In the genomic region with DNA sequence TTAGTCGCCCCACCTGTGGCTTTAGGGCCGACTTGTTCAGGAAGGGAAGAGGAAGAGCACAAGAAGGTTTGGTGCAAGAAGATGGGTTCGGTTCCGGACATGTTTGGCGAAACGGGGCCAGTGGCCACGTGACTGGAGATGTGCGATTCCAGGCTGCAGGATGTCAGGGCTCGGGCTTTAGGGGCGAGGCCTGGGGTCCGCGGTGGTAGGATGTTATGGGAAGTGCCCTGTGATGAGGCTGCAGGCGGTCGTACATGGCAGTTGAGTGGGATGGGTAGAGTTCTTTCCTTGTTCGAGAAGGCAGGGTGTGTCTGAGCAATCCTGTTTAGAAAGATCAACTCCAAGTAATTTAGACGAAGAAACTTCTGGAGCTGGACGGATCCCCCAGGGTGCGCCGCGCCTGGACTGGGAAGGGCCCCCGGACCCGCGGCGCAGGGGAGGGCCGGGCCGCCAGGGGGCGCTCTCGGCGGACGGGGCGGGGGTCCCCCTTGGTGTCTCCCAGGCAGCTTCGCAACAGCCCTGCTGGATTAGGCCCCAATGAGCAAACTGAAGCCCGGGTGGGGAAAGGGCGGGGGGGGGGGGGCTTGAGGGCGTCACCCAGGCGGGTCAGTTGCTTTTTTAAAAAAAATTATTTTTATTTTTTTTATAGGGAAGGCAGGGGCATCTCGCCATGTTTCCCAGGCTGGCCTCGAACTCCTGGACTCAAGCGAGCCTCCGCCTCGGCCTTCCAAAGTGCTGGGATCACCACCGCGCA, we compare ENCODE assay signal across 9 cellular contexts. TPM values are rescaled to one million over a fixed set of nuclear protein-coding genes. Genes with fewer than 3 reads are reported as not detected.
DNase-seq lines count a peak whose midpoint lies in the region; ATAC-seq, FAIRE-seq and TF ChIP-seq lines count a peak whose summit lies in the region.
"Had no signal": no experiment of that assay in that cellular context is flagged by ENCODE, and none has a peak within 500 bp of the region (broad histone marks: within the 10 kb centered on the region; RNA-seq: fewer than 3 reads in every experiment).

No MANE protein-coding gene starts in this region.

- H2BK120ac ChIP-seq in H9 (ENCODE audit: low read depth, low read length, poor library complexity, severe bottlenecking), result no peak overlapping the region

- CTCF ChIA-PET in AG04449 (lab: Yijun Ruan, JAX), result interaction anchor here (1.0 to 1.8 kb wide), 5 partner anchors 8 to 49 kb away, joined by 3 to 5 read pairs (median 4); no protein-coding TSS in a partner anchor

- no peak overlapping the region for H3K27ac ChIP-seq in H9 (ENCODE audit: insufficient read length, low read depth, low read length)
- H3K27ac ChIP-seq in liver (ENCODE audit: low read depth in 1 of 2, low read length in 2 of 2), result no peak overlapping the region

- peak; percentile 45 for ATAC-seq in activated naive CD8-positive, alpha-beta T cell treated with anti-CD3 and anti-CD28 coated beads, Interleukin-2, amount 50 U/mL, for 24 hours
- no peak for ATAC-seq in GM21515 (IDR thresholded peaks at IDR 0.05; ENCODE audit: unreplicated experiment)

- H3K27ac Mint-ChIP-seq in H9, result no peak overlapping the region; a peak in 1 of 7 replicates
- H3K27ac Mint-ChIP-seq in activated naive CD8-positive, alpha-beta T cell treated with anti-CD3 and anti-CD28 coated beads, Interleukin-2, amount 50 U/mL, for 24 hours, result no peak overlapping the region

- H3K23ac ChIP-seq in H9 (ENCODE audit: insufficient read length, low read depth, low read length), result no peak overlapping the region

- H2BK15ac ChIP-seq in H9 (ENCODE audit: low read depth, low read length), result no peak overlapping the region

- no peak overlapping the region for H2BK20ac ChIP-seq in H9 (ENCODE audit: low read depth, low read length, poor library complexity, severe bottlenecking)

- H4K91ac ChIP-seq in H9 (ENCODE audit: insufficient read length, low read depth, low read length), result no peak overlapping the region

- H2BK5ac ChIP-seq in H9 (ENCODE audit: insufficient read length, low read length), result no peak overlapping the region

- peaks cover 0 to 3% of the 10 kb centered on the region in 2 experiments; a peak in 1 of 5 replicates for H3K9me3 Mint-ChIP-seq in H9
- H3K9me3 Mint-ChIP-seq in activated naive CD8-positive, alpha-beta T cell treated with anti-CD3 and anti-CD28 coated beads, Interleukin-2, amount 50 U/mL, for 24 hours, result no peaks in the 10 kb centered on the region

- no peak overlapping the region for H3K56ac ChIP-seq in H9 (ENCODE audit: insufficient read length, low read depth, low read length)

- H3K79me1 ChIP-seq in H9 (ENCODE audit: insufficient read depth, low read depth, low read length, poor library complexity, severe bottlenecking), result no peaks in the 10 kb centered on the region

- no peak for FAIRE-seq in HTR-8/SVneo (lab: Jason Lieb, UNC)
- FAIRE-seq: G401.6 had no signal

- peaks cover 7% of the 10 kb centered on the region for H3K27me3 Mint-ChIP-seq in H9 (ENCODE audit: low read depth)
- no peaks in the 10 kb centered on the region for H3K27me3 Mint-ChIP-seq in activated naive CD8-positive, alpha-beta T cell treated with anti-CD3 and anti-CD28 coated beads, Interleukin-2, amount 50 U/mL, for 24 hours

- H3K4me1 ChIP-seq in H9 (ENCODE audit: insufficient read depth, low read length), result no peaks in the 10 kb centered on the region
- peaks cover 0 to 4% (median 2%) of the 10 kb centered on the region in 4 donors for H3K4me1 ChIP-seq in liver (ENCODE audit: control insufficient read depth in 4 of 4, insufficient read depth in 4 of 4, low read length in 3 of 4)

- no peak overlapping the region for H3K9ac ChIP-seq in H9 (ENCODE audit: extremely low read depth, insufficient read length, low read length)
- H3K9ac ChIP-seq in liver (ENCODE audit: low read depth in 1 of 2, low read length in 2 of 2), result no peak overlapping the region

- H3K4me3 Mint-ChIP-seq in H9, result no peak overlapping the region
- H3K4me3 Mint-ChIP-seq in activated naive CD8-positive, alpha-beta T cell treated with anti-CD3 and anti-CD28 coated beads, Interleukin-2, amount 50 U/mL, for 24 hours, result no peak overlapping the region

- H2AFZ ChIP-seq in H9 (ENCODE audit: low read length), result no peak overlapping the region

- WGBS in H9 (ENCODE audit: extremely low coverage, insufficient read length, low lambda C conversion rate), result no CpG with 5 or more reads among the region's 43 CpGs
- WGBS in liver, result 52% methylated on average over 43 of the region's 43 CpGs

- POLR2A ChIA-PET in AG04449 (lab: Yijun Ruan, JAX), result no interaction called here

- no peak overlapping the region for H3K4ac ChIP-seq in H9 (ENCODE audit: low read depth, low read length)

- no peak overlapping the region for H2AK5ac ChIP-seq in H9 (ENCODE audit: insufficient read length, low read length)

- H4K20me1 ChIP-seq in H9 (ENCODE audit: control insufficient read depth, insufficient read depth, insufficient read length), result no peaks in the 10 kb centered on the region

- H3K4me1 Mint-ChIP-seq in H9, result peaks cover 7 to 11% of the 10 kb centered on the region in 2 experiments
- peaks cover 2% of the 10 kb centered on the region for H3K4me1 Mint-ChIP-seq in activated naive CD8-positive, alpha-beta T cell treated with anti-CD3 and anti-CD28 coated beads, Interleukin-2, amount 50 U/mL, for 24 hours

- H3K9me3 ChIP-seq in H9 (ENCODE audit: control insufficient read depth, low read depth, low read length) (no peaks in the 10 kb centered on the region), liver (ENCODE audit: control insufficient read depth in 4 of 4, low read length in 3 of 4) (no peaks in the 10 kb centered on the region)

- H2BK12ac ChIP-seq in H9 (ENCODE audit: insufficient read length, low read depth, low read length), result no peak overlapping the region

- no peak overlapping the region for H4K5ac ChIP-seq in H9 (ENCODE audit: insufficient read length, low read depth, low read length)

- no peaks in the 10 kb centered on the region for H3K23me2 ChIP-seq in H9 (ENCODE audit: insufficient read length, low read depth, low read length, poor library complexity, severe bottlenecking)

- no peak overlapping the region for H3K14ac ChIP-seq in H9 (ENCODE audit: insufficient read depth, low read length)

- H3K4me2 ChIP-seq in H9 (ENCODE audit: insufficient read depth, insufficient read length, low read length), result no peak overlapping the region

- no peak overlapping the region for H3T11ph ChIP-seq in H9 (ENCODE audit: low read length)

- TF ChIP-seq CTCF in AG04449 (IDR thresholded peaks at IDR 0.05; ENCODE audit: insufficient read depth, low read length, missing control alignments) (peak; percentile 38), H9 (conservative IDR thresholded peaks at IDR 0.05) (peak; percentile 85), liver (IDR thresholded peaks at IDR 0.05; ENCODE audit: low read depth, low read length, missing input control) (peak; percentile 11)

- no peak for DNase-seq in AG04449 (ENCODE audit: low read depth, low spot score)
- peak; percentile 62 for DNase-seq in H9
- peak; percentile 54 for DNase-seq in activated naive CD8-positive, alpha-beta T cell treated with anti-CD3 and anti-CD28 coated beads, Interleukin-2, amount 50 U/mL, for 24 hours
- no peak for DNase-seq in ureter (ENCODE audit: low spot score)
- DNase-seq in HTR-8/SVneo (ENCODE audit: insufficient read length, low spot score), result no peak
- DNase-seq in putamen (ENCODE audit: low spot score), result no peak

- no peak for TF ChIP-seq RAD21 in liver (IDR thresholded peaks at IDR 0.05)

- peaks cover 0 to 8% (median under 1%) of the 10 kb centered on the region in 4 donors for H3K36me3 ChIP-seq in liver (ENCODE audit: control insufficient read depth in 4 of 4, insufficient read depth in 3 of 4, low read depth in 1 of 4, low read length in 3 of 4)

- no peak overlapping the region for H3K4me3 ChIP-seq in AG04449 (ENCODE audit: low read depth, low read length)
- no peak overlapping the region for H3K4me3 ChIP-seq in liver (ENCODE audit: low read depth in 1 of 3, low read length in 3 of 3)

- H3K79me2 ChIP-seq in H9 (ENCODE audit: insufficient read depth, low read length), result no peaks in the 10 kb centered on the region

- H4K8ac ChIP-seq in H9 (replicated peaks; ENCODE audit: insufficient read length, low read depth, low read length), result no peak overlapping the region

- H3K27me3 ChIP-seq in H9 (ENCODE audit: insufficient read depth, low read length), result no peaks in the 10 kb centered on the region
- no peaks in the 10 kb centered on the region for H3K27me3 ChIP-seq in liver (ENCODE audit: control insufficient read depth in 4 of 4, insufficient read depth in 4 of 4, low read length in 3 of 4)

- H3K18ac ChIP-seq in H9 (ENCODE audit: insufficient read length, low read depth, low read length), result no peak overlapping the region

- H3K36me3 Mint-ChIP-seq in H9 (ENCODE audit: insufficient read depth in 1 of 3, low read depth in 3 of 3), result peaks cover 0 to under 1% (median 0%) of the 10 kb centered on the region in 3 experiments; a peak in 2 of 7 replicates
- peaks cover 7% of the 10 kb centered on the region for H3K36me3 Mint-ChIP-seq in activated naive CD8-positive, alpha-beta T cell treated with anti-CD3 and anti-CD28 coated beads, Interleukin-2, amount 50 U/mL, for 24 hours (ENCODE audit: low read depth)

TF ChIP-seq in liver, 16 proteins besides CTCF, POLR2A, EP300 and RAD21:
- TF ChIP-seq YY1 (IDR thresholded peaks at IDR 0.05), result no peak

RNA-seq across cellular contexts. Expression of gene SDC1, which starts 17.2 kb away (rescaled TPM):
- total RNA-seq in H9 (2021) (22.3 and 25.1 TPM in 2 replicates), liver (100 to 1,000 TPM in 1 of 2 donors, 10 to 100 TPM in 1; 99.6 to 269 TPM), ureter (480 TPM)
- 100 to 1,000 TPM; 124 to 363 TPM for polyA plus RNA-seq in liver

Comparison
In these comparisons a context has a peak if more than half of its experiments do, and no peak if none do; other contexts are left out.
1. DNase-seq: peak in H9 (single experiment) and activated naive CD8-positive, alpha-beta T cell treated with anti-CD3 and anti-CD28 coated beads, Interleukin-2, amount 50 U/mL, for 24 hours (single experiment); none in AG04449 (single experiment), ureter (single experiment), HTR-8/SVneo (single experiment) and putamen (single experiment).
2. CTCF ChIP-seq: peak in every context shown above with its lines; median percentile 85 in H9; 38 in AG04449; 11 in liver.